Comparison of ENCODE assay signal across 14 cellular contexts in the genomic region with DNA sequence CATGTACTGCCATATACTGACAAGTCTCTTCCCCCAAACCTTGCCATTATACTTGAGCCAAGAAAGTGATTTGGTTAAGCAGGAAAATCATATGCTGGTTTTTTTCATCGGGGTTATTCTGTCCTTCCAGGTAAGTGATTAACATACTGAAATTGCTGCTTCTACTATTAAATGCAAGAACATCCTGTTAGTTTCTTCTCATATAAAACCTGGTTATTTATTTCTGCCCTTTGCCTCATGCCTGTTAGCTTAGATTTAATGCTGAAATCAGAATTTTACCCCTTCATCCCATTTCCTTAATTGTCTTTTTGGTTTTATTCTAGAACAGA.
DNase-seq lines count a peak whose midpoint lies in the region; ATAC-seq and TF ChIP-seq lines count a peak whose summit lies in the region.
"Had no signal": no experiment of that assay in that cellular context is flagged by ENCODE, and none has a peak within 500 bp of the region (broad histone marks: within the 10 kb centered on the region; RNA-seq: fewer than 3 reads in every experiment).

No MANE protein-coding gene starts in this region.

- WGBS in mammary epithelial cell (ENCODE audit: low coverage, missing lambda C conversion rate): 0% methylated on average over 1 of the region's 1 CpG

- H3K4me1 ChIP-seq in mammary epithelial cell (ENCODE audit: insufficient read depth, low read length): peaks cover 53% of the 10 kb centered on the region
- peaks cover 5 to 26% of the 10 kb centered on the region in 2 donors for H3K4me1 ChIP-seq in left lung
- H3K4me1 ChIP-seq in skeletal muscle tissue (ENCODE audit: control insufficient read depth in 3 of 3, insufficient read depth in 3 of 3, low read length in 3 of 3): peaks cover 2 to 10% (median 7%) of the 10 kb centered on the region in 3 donors

- peak overlapping the region; percentile 38 for H2AFZ ChIP-seq in mammary epithelial cell (ENCODE audit: low read depth, low read length)

- H3K36me3 ChIP-seq in mammary epithelial cell (ENCODE audit: insufficient read depth, low read length) (no peaks in the 10 kb centered on the region), left lung (no peaks in the 10 kb centered on the region), skeletal muscle tissue (ENCODE audit: control insufficient read depth in 3 of 3, insufficient read depth in 3 of 3, low read length in 3 of 3) (no peaks in the 10 kb centered on the region)

- no peaks in the 10 kb centered on the region for H3K27me3 ChIP-seq in mammary epithelial cell (ENCODE audit: insufficient read depth, low read length)
- no peaks in the 10 kb centered on the region for H3K27me3 ChIP-seq in left lung
- H3K27me3 ChIP-seq in skeletal muscle tissue (ENCODE audit: control insufficient read depth in 3 of 3, insufficient read depth in 3 of 3, low read length in 3 of 3): no peaks in the 10 kb centered on the region

- H3K9ac ChIP-seq in mammary epithelial cell (ENCODE audit: insufficient read depth, low read length): peak overlapping the region; percentile 76
- peak overlapping the region in 1 of 3 donors; percentile 4 for H3K9ac ChIP-seq in skeletal muscle tissue (ENCODE audit: low read depth in 1 of 3, low read length in 3 of 3)

- no TSS peak for BruUV-seq in mammary epithelial cell (replicated peaks; lab: Mats Ljungman, UMichigan)

- H4K20me1 ChIP-seq in mammary epithelial cell (ENCODE audit: insufficient read depth, low read length): no peaks in the 10 kb centered on the region

- CTCF ChIA-PET in mammary epithelial cell (lab: Charles Lee; ENCODE audit: low non-redundant PET): interaction anchor here (0.6 kb wide), 1 partner anchor 25 kb away, joined by 3 read pairs; no protein-coding TSS in a partner anchor

- ATAC-seq in left lung (no peak), HG02870 (IDR thresholded peaks at IDR 0.05; ENCODE audit: unreplicated experiment) (no peak)
- ATAC-seq: activated CD8-positive, alpha-beta T cell treated with anti-CD3 and anti-CD28 coated beads for 36 hours had no signal

- DNase-seq in mammary epithelial cell (no peak), left lung (no peak), islet precursor cell (no peak), DMS 273 (lab: John Stamatoyannopoulos, UW; ENCODE audit: unreplicated experiment) (no peak)
- DNase-seq in stimulated activated CD4-positive, alpha-beta T cell treated with anti-CD3 and anti-CD28 coated beads, Interleukin-12 subunit alpha, Interleukin-12 subunit beta, amount 100 ng/mL, for 4 hours: no peak
- DNase-seq: activated CD8-positive, alpha-beta T cell treated with anti-CD3 and anti-CD28 coated beads for 36 hours; erythroblast; NCI-H1417 treated with DMSO at 0.1 percent for 48 hours; NCI-H526 treated with DMSO at 0.1 percent for 48 hours; T-helper 9 cell had no signal

- no peaks in the 10 kb centered on the region for H3K9me3 ChIP-seq in mammary epithelial cell (replicated peaks; ENCODE audit: insufficient read depth, low read length)
- no peaks in the 10 kb centered on the region for H3K9me3 ChIP-seq in left lung
- H3K9me3 ChIP-seq in skeletal muscle tissue (ENCODE audit: control insufficient read depth in 3 of 3, low read length in 3 of 3): no peaks in the 10 kb centered on the region

- peak overlapping the region; percentile 86 for H3K4me2 ChIP-seq in mammary epithelial cell (ENCODE audit: insufficient read depth, low read depth, low read length)

- intact Hi-C loops in mammary epithelial cell (cut with micrococcal nuclease) (loop anchor here (2.0 kb wide), 1 partner anchor 132 kb away; no protein-coding TSS in a partner anchor), left lung (cut with DNase I) (no loop called here)

- H3K27ac ChIP-seq in C4-2B: peak overlapping the region; percentile 57; the same call in 1 of the 2 replicates
- H3K27ac ChIP-seq in mammary epithelial cell (ENCODE audit: insufficient read depth, low read depth, low read length): peak overlapping the region; percentile 97
- peak overlapping the region; percentile 17 to 45 for H3K27ac ChIP-seq in left lung
- peak overlapping the region; percentile 45 for H3K27ac ChIP-seq in skeletal muscle tissue (ENCODE audit: low read depth, low read length)
- H3K27ac ChIP-seq: RWPE1 had no signal

- dilution Hi-C loops in mammary epithelial cell (cut with HindIII; ENCODE audit: low sequenced_read_pairs): no loop called here

- TF ChIP-seq CTCF in C4-2B (conservative IDR thresholded peaks at IDR 0.05) (no peak), mammary epithelial cell (conservative IDR thresholded peaks at IDR 0.05 in 1 of 2, IDR thresholded peaks at IDR 0.05 in 1 of 2; ENCODE audit: extremely low read depth in 1 of 2, insufficient read depth in 1 of 2, low read depth in 1 of 2, low read length in 2 of 2) (no peak), left lung (IDR thresholded peaks at IDR 0.05) (no peak)

- in situ Hi-C loops in mammary epithelial cell (cut with MboI; ENCODE audit: low sequenced_read_pairs in 2 of 2): no loop called here

- H3K4me3 ChIP-seq in mammary epithelial cell (replicated peaks in 1 of 3; ENCODE audit: insufficient read depth in 1 of 3, low read depth in 2 of 3, low read length in 3 of 3) (peak overlapping the region; percentile 23 to 55 (median 25)), left lung (no peak overlapping the region), skeletal muscle tissue (ENCODE audit: low read length in 3 of 3) (peak overlapping the region in 2 of 3 donors; percentile 24 to 33)

- H3K79me2 ChIP-seq in mammary epithelial cell (ENCODE audit: insufficient read depth, low read length): peaks cover 67% of the 10 kb centered on the region

Comparison
In these comparisons a context has a peak if more than half of its experiments do, and no peak if none do; other contexts are left out.
1. H3K27ac ChIP-seq: peak in every context shown above with its lines; median percentile 97 in mammary epithelial cell; 57 in C4-2B; 45 in skeletal muscle tissue; 31 in left lung.
2. H3K4me3 ChIP-seq: peak in mammary epithelial cell (3 of 3) and skeletal muscle tissue (2 of 3); none in left lung (0 of 2).